In the genomic region with DNA sequence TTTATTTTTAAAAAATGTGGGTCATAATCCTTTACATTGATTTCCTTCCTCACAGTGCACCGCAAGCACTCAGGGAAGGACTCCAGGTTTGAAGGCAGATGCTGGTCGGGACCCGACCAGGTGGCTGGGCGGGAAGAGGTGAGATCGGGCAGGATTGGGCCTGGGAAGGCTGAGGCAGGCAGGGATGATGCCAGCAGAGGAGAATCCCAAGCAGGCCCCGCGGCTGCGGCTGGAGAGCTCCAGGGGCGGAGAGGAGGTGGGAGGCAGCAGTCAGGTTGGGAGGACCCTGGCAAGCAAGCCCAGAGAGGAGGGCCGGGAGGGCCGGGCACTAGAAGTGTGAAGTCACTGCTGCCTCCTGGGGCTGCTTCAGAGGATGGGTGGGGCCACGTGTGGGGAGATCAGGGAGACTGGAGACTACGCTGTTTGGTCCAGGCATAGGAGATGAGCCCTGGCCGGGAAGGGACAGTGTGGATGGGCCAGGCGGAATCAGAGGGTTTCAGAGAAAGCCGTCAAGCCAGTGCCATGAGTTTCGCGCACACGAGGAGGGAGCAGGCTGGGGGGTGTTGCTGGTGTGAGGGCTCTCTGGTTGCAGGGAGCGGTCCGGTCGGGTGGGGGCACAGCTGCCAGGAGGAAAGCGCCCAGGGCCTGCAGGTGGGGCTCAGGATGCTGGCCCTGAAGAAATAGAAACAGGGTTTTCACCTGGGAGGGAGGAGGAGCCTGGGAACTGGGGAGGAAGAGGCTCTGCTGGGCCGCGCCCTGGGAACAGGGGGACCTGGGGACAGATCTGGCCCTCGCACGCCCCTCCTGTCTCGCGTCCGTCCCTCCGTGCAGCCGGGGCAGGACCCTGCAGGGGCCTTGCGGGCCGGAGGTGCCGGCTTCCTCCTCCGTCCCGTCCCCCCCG, we compare ENCODE assay signal across 9 cellular contexts. TPM values are rescaled to one million over a fixed set of nuclear protein-coding genes. Genes with fewer than 3 reads are reported as not detected.
DNase-seq lines count a peak whose midpoint lies in the region; ATAC-seq, FAIRE-seq and TF ChIP-seq lines count a peak whose summit lies in the region.
"Had no signal": no experiment of that assay in that cellular context is flagged by ENCODE, and none has a peak within 500 bp of the region (broad histone marks: within the 10 kb centered on the region; RNA-seq: fewer than 3 reads in every experiment).

No MANE protein-coding gene starts in this region.

- DNase-seq in NCI-H2227 (lab: John Stamatoyannopoulos, UW; ENCODE audit: unreplicated experiment) (peak; percentile 59), NCI-H2227 treated with DMSO at 0.1 percent for 48 hours (lab: John Stamatoyannopoulos, UW) (no peak), astrocyte of the cerebellum (ENCODE audit: low read depth) (no peak), keratinocyte (ENCODE audit: low read depth, low spot score) (peak; percentile 85), activated gamma-delta T cell treated with Interleukin-2 at 50 U/mL for 16 hours (no peak), NCI-H2081 treated with DMSO at 0.1 percent for 48 hours (lab: John Stamatoyannopoulos, UW) (no peak)

- H3K4me1 ChIP-seq in keratinocyte (ENCODE audit: control insufficient read depth, extremely low read depth, insufficient read depth, low read length) (peaks cover 53% of the 10 kb centered on the region), stomach smooth muscle (ENCODE audit: control insufficient read depth, insufficient read depth, low read length) (peaks cover 23% of the 10 kb centered on the region)

- peak overlapping the region; percentile 9 for H2AFZ ChIP-seq in keratinocyte (ENCODE audit: control insufficient read depth, low read length)

- H3K27me3 ChIP-seq in keratinocyte (ENCODE audit: control insufficient read depth, extremely low read depth, insufficient read depth, low read length) (no peaks in the 10 kb centered on the region), stomach smooth muscle (ENCODE audit: control insufficient read depth in 1 of 2, insufficient read depth in 2 of 2, low read length in 2 of 2) (peaks cover 11 to 20% of the 10 kb centered on the region in 2 donors)

- H3K4me2 ChIP-seq in keratinocyte (ENCODE audit: control insufficient read depth, extremely low read depth, insufficient read depth, low read depth, low read length): peak overlapping the region; percentile 84

- H4K20me1 ChIP-seq in keratinocyte (ENCODE audit: control insufficient read depth, extremely low read depth, insufficient read depth, low read length): peaks cover 11% of the 10 kb centered on the region

- ATAC-seq in GM21529 (IDR thresholded peaks at IDR 0.05; ENCODE audit: unreplicated experiment): no peak

- H3K9me1 ChIP-seq in keratinocyte (ENCODE audit: control insufficient read depth, extremely low read depth, insufficient read depth, low read length): peaks cover 6% of the 10 kb centered on the region

- peaks cover 6% of the 10 kb centered on the region for H3K79me2 ChIP-seq in keratinocyte (ENCODE audit: control insufficient read depth, insufficient read depth, low read length)

- H3K9ac ChIP-seq in keratinocyte (ENCODE audit: control insufficient read depth, extremely low read depth, insufficient read depth, low read length) (peak overlapping the region; percentile 54), stomach smooth muscle (ENCODE audit: low read length in 2 of 2) (peak overlapping the region in 1 of 2 donors; percentile 15)

- H3K27ac ChIP-seq in keratinocyte (ENCODE audit: control insufficient read depth, insufficient read depth, low read length) (peak overlapping the region; percentile 78), stomach smooth muscle (ENCODE audit: low read length) (no peak overlapping the region)

- peak overlapping the region; percentile 43 for H3K4me3 ChIP-seq in astrocyte of the cerebellum (ENCODE audit: low read depth, low read length)
- H3K4me3 ChIP-seq in keratinocyte (ENCODE audit: control insufficient read depth in 2 of 3, extremely low read depth in 1 of 3, insufficient read depth in 2 of 3, low read depth in 1 of 3, low read length in 3 of 3): peak overlapping the region; percentile 42 to 67 (median 57)
- H3K4me3 ChIP-seq in stomach smooth muscle (ENCODE audit: low read length in 2 of 2): peak overlapping the region; percentile 40 to 61

- H3K36me3 ChIP-seq in keratinocyte (ENCODE audit: control insufficient read depth in 2 of 2, extremely low read depth in 1 of 2, insufficient read depth in 2 of 2, low read length in 2 of 2) (no peaks in the 10 kb centered on the region), stomach smooth muscle (ENCODE audit: control insufficient read depth in 2 of 2, insufficient read depth in 2 of 2, low read length in 2 of 2) (no peaks in the 10 kb centered on the region)

- TF ChIP-seq CTCF in astrocyte of the cerebellum (IDR thresholded peaks at IDR 0.05; ENCODE audit: low read depth, low read length, missing control alignments): no peak
- no peak for TF ChIP-seq CTCF in keratinocyte (optimal IDR thresholded peaks at IDR 0.05 in 1 of 3, IDR thresholded peaks at IDR 0.05 in 1 of 3, conservative IDR thresholded peaks at IDR 0.05 in 1 of 3; ENCODE audit: extremely low read depth in 1 of 3, insufficient read depth in 2 of 3, low read length in 3 of 3)

- H3K9me3 ChIP-seq in keratinocyte (ENCODE audit: control insufficient read depth, low read depth, low read length) (peaks cover 2% of the 10 kb centered on the region), stomach smooth muscle (ENCODE audit: control insufficient read depth in 2 of 2, low read length in 2 of 2) (peaks cover 0 to 3% of the 10 kb centered on the region in 2 donors)

- in situ Hi-C loops in astrocyte of the cerebellum (cut with HindIII; ENCODE audit: low sequenced_read_pairs): no loop called here

- dilution Hi-C loops in keratinocyte (cut with MboI; ENCODE audit: extremely low pct_ligation_motif_present, low sequenced_read_pairs): no loop called here

- FAIRE-seq in keratinocyte (lab: Jason Lieb, UNC): peak; percentile 84
- FAIRE-seq: A204.1 had no signal

RNA-seq across cellular contexts. Expression of gene COL18A1, which starts 0.9 kb away (rescaled TPM):
- 13.0 to 24.0 TPM (median 18.9 TPM) in 3 replicates for polyA plus RNA-seq in keratinocyte
- polyA plus RNA-seq in keratinocyte (2011; ENCODE audit: low read depth): 3.9 TPM
- 3.2 and 8.8 TPM in 2 replicates for polyA plus RNA-seq in keratinocyte (2011; cell fraction: cytosol; rRNA removed)
- polyA plus RNA-seq in keratinocyte (2011; cell fraction: nucleus; rRNA removed): 44.9 and 77.1 TPM in 2 replicates
- 9.3 and 34.2 TPM in 2 replicates for polyA plus RNA-seq in keratinocyte (2012; ENCODE audit: low replicate concordance)
- 11.7 to 21.3 TPM (median 14.4 TPM) in 3 replicates for polyA minus RNA-seq in keratinocyte
- polyA minus RNA-seq in keratinocyte (2011; cell fraction: cytosol; rRNA and poly(A)+ RNA removed): 32.4 TPM
- 84.5 and 98.7 TPM in 2 replicates for polyA minus RNA-seq in keratinocyte (2011; cell fraction: nucleus; rRNA and poly(A)+ RNA removed)

Comparison
In these comparisons a context has a peak if more than half of its experiments do, and no peak if none do; other contexts are left out.
1. DNase-seq: peak in NCI-H2227 (single experiment) and keratinocyte (single experiment); none in NCI-H2227 treated with DMSO at 0.1 percent for 48 hours (single experiment), astrocyte of the cerebellum (single experiment), activated gamma-delta T cell treated with Interleukin-2 at 50 U/mL for 16 hours (single experiment) and NCI-H2081 treated with DMSO at 0.1 percent for 48 hours (single experiment).
2. Peak in every context shown above with its lines, with median percentiles within 50 percentile points of each other: H3K4me3 ChIP-seq.